7 cellular contexts compared by ENCODE assay signal in genomic region chr12:48795550-48796455, GRCh38. TPM values are rescaled to one million over a fixed set of nuclear protein-coding genes. Genes with fewer than 3 reads are reported as not detected.
DNase-seq lines count a peak whose midpoint lies in the region; ATAC-seq, FAIRE-seq and TF ChIP-seq lines count a peak whose summit lies in the region.

No MANE protein-coding gene starts in this region.

- H3K4me3 ChIP-seq in MM.1S (ENCODE audit: low read length) (no peak overlapping the region), pancreas (no peak overlapping the region)

- no peaks in the 10 kb centered on the region for H3K9me3 Mint-ChIP-seq in activated naive CD4-positive, alpha-beta T cell treated with anti-CD3 and anti-CD28 coated beads, Interleukin-2, amount 50 U/mL, for 72 hours

- no peaks in the 10 kb centered on the region for H3F3A ChIP-seq in MM.1S (ENCODE audit: insufficient read depth, low read length)

- WGBS in pancreas, 2 donors, result 18 to 23% methylated on average over 12 of the region's 12 CpGs

- intact Hi-C loops in pancreas (cut with DNase I), result loop anchor here in 2 of 3 donors (5.0 kb wide), 2 partner anchors 39 to 44 kb away; no protein-coding TSS in a partner anchor

- no peak overlapping the region for H3K9ac ChIP-seq in MM.1S (ENCODE audit: low read length)

- no peaks in the 10 kb centered on the region for H3K27me3 ChIP-seq in MM.1S (replicated peaks; ENCODE audit: insufficient read depth, low read length)
- H3K27me3 ChIP-seq in pancreas, result no peaks in the 10 kb centered on the region

- H3K4me1 ChIP-seq in MM.1S (ENCODE audit: low read length), result no peaks in the 10 kb centered on the region
- H3K4me1 ChIP-seq in pancreas, result peaks cover 0 to 4% (median under 1%) of the 10 kb centered on the region in 3 donors

- DNase-seq in MM.1S (peak; percentile 59), SHP77 treated with DMSO at 0.1 percent for 48 hours (lab: John Stamatoyannopoulos, UW) (peak; percentile 63), globus pallidus (ENCODE audit: low spot score) (peak; percentile 68), pancreas (peak; percentile 5 to 82 (median 67))
- peak in 1 of 2 donors; percentile 44 for DNase-seq in activated naive CD4-positive, alpha-beta T cell treated with anti-CD3 and anti-CD28 coated beads, Interleukin-2, amount 50 U/mL, for 72 hours (ENCODE audit: low spot score in 2 of 2)

- 0 out of 2 replicates have a peak overlapping the region, but pooled peaks have one; percentile 44 for H2AFZ ChIP-seq in MM.1S (ENCODE audit: low read length)

- peak; percentile 74 for FAIRE-seq in pancreas (lab: Jason Lieb, UNC)

- H3K36me3 ChIP-seq in MM.1S (replicated peaks; ENCODE audit: insufficient read depth, low read length), result no peaks in the 10 kb centered on the region
- H3K36me3 ChIP-seq in pancreas, result no peaks in the 10 kb centered on the region

- H3K79me2 ChIP-seq in MM.1S (ENCODE audit: low read length), result no peaks in the 10 kb centered on the region

- H3K9me2 ChIP-seq in MM.1S (replicated peaks; ENCODE audit: insufficient read depth, low read length), result no peaks in the 10 kb centered on the region

- no peaks in the 10 kb centered on the region for H3K9me3 ChIP-seq in MM.1S (replicated peaks; ENCODE audit: insufficient read depth, low read length)
- no peaks in the 10 kb centered on the region for H3K9me3 ChIP-seq in pancreas

- H3K4me2 ChIP-seq in MM.1S (ENCODE audit: low read depth, low read length), result peak overlapping the region; percentile 28; the same call in 1 of the 2 replicates

- no peak overlapping the region for H3K27ac Mint-ChIP-seq in activated naive CD4-positive, alpha-beta T cell treated with anti-CD3 and anti-CD28 coated beads, Interleukin-2, amount 50 U/mL, for 72 hours

- H3K36me3 Mint-ChIP-seq in activated naive CD4-positive, alpha-beta T cell treated with anti-CD3 and anti-CD28 coated beads, Interleukin-2, amount 50 U/mL, for 72 hours, result no peaks in the 10 kb centered on the region

- TF ChIP-seq CTCF in GM12873 (IDR thresholded peaks at IDR 0.05; ENCODE audit: insufficient read depth, low read depth, low read length, missing control alignments) (peak; percentile 97), MM.1S (IDR thresholded peaks at IDR 0.05; ENCODE audit: low read length) (peak; percentile 98), pancreas (IDR thresholded peaks at IDR 0.05) (peak; percentile 87 to 96 (median 94))

- H4K20me1 ChIP-seq in MM.1S (ENCODE audit: insufficient read depth, low read length), result no peaks in the 10 kb centered on the region

- H3K27ac ChIP-seq in MM.1S (ENCODE audit: low read length) (no peak overlapping the region), pancreas (no peak overlapping the region)

- peak; percentile 68 to 75 for ATAC-seq in activated naive CD4-positive, alpha-beta T cell treated with anti-CD3 and anti-CD28 coated beads, Interleukin-2, amount 50 U/mL, for 72 hours
- ATAC-seq in pancreas, result peak; percentile 88 to 100 (median 97)
- no peak for ATAC-seq in HG03159 (IDR thresholded peaks at IDR 0.05; ENCODE audit: unreplicated experiment)

RNA-seq across cellular contexts. Expression of gene ADCY6, which starts 6.9 kb away (rescaled TPM):
- total RNA-seq in activated naive CD4-positive, alpha-beta T cell treated with anti-CD3 and anti-CD28 coated beads, Interleukin-2, amount 50 U/mL, for 72 hours, result under 1 TPM; 0.23 to 0.41 TPM
- 10 to 100 TPM; 12.9 to 29.0 (median 20.2) TPM for total RNA-seq in pancreas
- polyA plus RNA-seq in pancreas, result 10 to 100 TPM; 31.7 to 53.4 TPM

RNA-seq across cellular contexts. Expression of gene CACNB3, which starts 22.5 kb away (rescaled TPM):
- total RNA-seq in activated naive CD4-positive, alpha-beta T cell treated with anti-CD3 and anti-CD28 coated beads, Interleukin-2, amount 50 U/mL, for 72 hours, result 10 to 100 TPM; 11.0 to 15.3 TPM
- 10 to 100 TPM in 1 of 6 donors, 1 to 10 TPM in 5; 1.3 to 16.3 (median 4.3) TPM for total RNA-seq in pancreas
- polyA plus RNA-seq in pancreas, result 1 to 10 TPM; 6.5 to 8.9 TPM

RNA-seq across cellular contexts. Expression of gene DDX23, which starts 56.2 kb away (rescaled TPM):
- 100 to 1,000 TPM in 1 of 2 donors, 10 to 100 TPM in 1; 90.7 to 121 TPM for total RNA-seq in activated naive CD4-positive, alpha-beta T cell treated with anti-CD3 and anti-CD28 coated beads, Interleukin-2, amount 50 U/mL, for 72 hours
- total RNA-seq in pancreas, result 10 to 100 TPM; 25.9 to 49.3 (median 32.1) TPM
- 10 to 100 TPM; 32.4 to 55.6 TPM for polyA plus RNA-seq in pancreas

Comparison
In these comparisons a context has a peak if more than half of its experiments do, and no peak if none do; other contexts are left out.
1. RNA of gene ADCY6, which starts 6.9 kb away (total RNA-seq): 12.9 to 29.0 TPM in pancreas; 0.23 to 0.41 TPM in activated naive CD4-positive, alpha-beta T cell treated with anti-CD3 and anti-CD28 coated beads, Interleukin-2, amount 50 U/mL, for 72 hours; every median in the first group is over 4 times any median in the second.
2. Peak in every context shown above with its lines, with median percentiles within 50 percentile points of each other: CTCF ChIP-seq.